29 cellular contexts compared by ENCODE assay signal in the genomic region with DNA sequence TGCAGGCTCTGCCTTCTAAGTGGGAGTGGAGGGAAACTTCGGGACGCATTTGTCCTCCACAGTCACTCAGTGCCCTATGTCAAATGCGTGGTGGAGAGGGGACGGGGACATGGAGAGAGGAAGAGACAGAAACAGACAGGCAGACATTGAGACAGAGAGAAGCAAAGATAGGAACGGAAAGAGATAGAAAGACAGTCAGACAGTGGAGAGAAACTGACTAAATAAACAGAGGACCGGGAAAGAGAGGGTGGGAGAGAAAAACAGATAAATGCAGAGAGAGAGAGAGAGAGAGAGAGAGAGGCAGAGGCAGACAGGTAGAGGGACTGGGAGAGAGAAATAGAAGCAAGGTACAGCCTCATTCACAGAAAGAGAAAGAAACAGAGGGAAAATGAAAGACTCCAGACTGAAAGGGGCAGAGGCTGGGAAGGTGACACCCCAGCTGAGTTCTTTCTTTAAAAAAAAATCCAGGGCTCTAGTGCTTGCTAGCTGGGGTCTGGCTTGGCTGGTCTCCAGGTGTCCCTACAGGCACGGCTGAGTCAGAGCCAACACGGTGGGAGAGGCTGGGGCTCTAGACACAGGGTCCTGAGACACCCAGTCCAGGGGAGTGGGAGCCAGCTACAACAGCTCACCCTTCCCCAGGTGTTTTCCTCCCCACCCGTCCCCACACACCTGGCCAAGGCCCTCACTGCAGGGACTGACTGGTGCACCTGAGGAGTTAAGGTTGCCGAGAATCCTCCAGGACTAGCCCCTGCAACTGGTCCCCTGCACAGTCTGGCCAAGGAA.
DNase-seq lines count a peak whose midpoint lies in the region; FAIRE-seq and TF ChIP-seq lines count a peak whose summit lies in the region.
"Had no signal": no experiment of that assay in that cellular context is flagged by ENCODE, and none has a peak within 500 bp of the region (broad histone marks: within the 10 kb centered on the region; RNA-seq: fewer than 3 reads in every experiment).

No MANE protein-coding gene starts in this region.

- H2BK5ac ChIP-seq in trophoblast cell (ENCODE audit: low read depth, low read length, poor library complexity) = no peak overlapping the region

- no peak for TF ChIP-seq CTCF in suprapubic skin (IDR thresholded peaks at IDR 0.05)
- TF ChIP-seq CTCF in dorsolateral prefrontal cortex (IDR thresholded peaks at IDR 0.05 in 54 of 56, conservative IDR thresholded peaks at IDR 0.05 in 2 of 56; ENCODE audit: low read depth in 1 of 56, partially characterized antibody in 56 of 56) = no peak

- intact Hi-C loops in dorsolateral prefrontal cortex (cut with DNase I) = loop anchor here in 1 of 2 donors (5.0 kb wide), 1 partner anchor 36 kb away; no protein-coding TSS in a partner anchor

- no peak overlapping the region for H2BK120ac ChIP-seq in trophoblast cell (ENCODE audit: insufficient read depth, low read length, poor library complexity)

- FAIRE-seq in GM12892 (lab: Jason Lieb, UNC) = peak; percentile 27
- FAIRE-seq: RCC 7860, small intestine had no signal

- no peaks in the 10 kb centered on the region for H3K27me3 ChIP-seq in trophoblast cell (ENCODE audit: insufficient read depth, low read length)
- no peaks in the 10 kb centered on the region for H3K27me3 ChIP-seq in suprapubic skin
- peaks cover 0 to 3% (median 0%) of the 10 kb centered on the region in 45 donors for H3K27me3 ChIP-seq in dorsolateral prefrontal cortex
- H3K27me3 ChIP-seq: breast epithelium, gastroesophageal sphincter, hepatocyte, right atrium auricular region, stomach had no signal

- TF ChIP-seq POLR2A in GM12892 (IDR thresholded peaks at IDR 0.05; ENCODE audit: low read depth, low read length) (no peak), erythroblast (IDR thresholded peaks at IDR 0.05; ENCODE audit: low read length) (no peak), suprapubic skin (IDR thresholded peaks at IDR 0.05) (no peak)

- peak overlapping the region; percentile 13 for H3K4me3 ChIP-seq in trophoblast cell (ENCODE audit: low read depth, low read length)
- H3K4me3 ChIP-seq in suprapubic skin = no peak overlapping the region
- H3K4me3 ChIP-seq in dorsolateral prefrontal cortex = no peak overlapping the region
- H3K4me3 ChIP-seq: breast epithelium, gastroesophageal sphincter, hepatocyte, right atrium auricular region, stomach, tibial artery had no signal

- H4K12ac ChIP-seq in trophoblast cell (ENCODE audit: low read depth, low read length) = no peak overlapping the region

- WGBS in trophoblast cell (ENCODE audit: extremely low coverage, insufficient coverage, insufficient read length) = no CpG with 5 or more reads among the region's 10 CpGs
- 80% methylated on average over 9 of the region's 10 CpGs for whole genome bisulfite sequencing in suprapubic skin

- H3K9me3 ChIP-seq in trophoblast cell (ENCODE audit: insufficient read depth, low read depth, low read length) (no peaks in the 10 kb centered on the region), suprapubic skin (no peaks in the 10 kb centered on the region)
- H3K9me3 ChIP-seq: breast epithelium, gastroesophageal sphincter, right atrium auricular region, stomach, tibial artery had no signal

- H3K4me1 ChIP-seq in trophoblast cell (ENCODE audit: control insufficient read depth in 1 of 2, insufficient read depth in 2 of 2, low read length in 2 of 2) (no peaks in the 10 kb centered on the region), suprapubic skin (peaks cover 36% of the 10 kb centered on the region)

- no peak overlapping the region for H4K8ac ChIP-seq in trophoblast cell (ENCODE audit: low read depth, low read length)

- H3K4ac ChIP-seq in trophoblast cell (ENCODE audit: low read depth, low read length) = no peak overlapping the region

- H3K79me1 ChIP-seq in trophoblast cell (ENCODE audit: low read length) = no peaks in the 10 kb centered on the region

- DNase-seq in GM12892 (ENCODE audit: insufficient read length) (no peak), NCI-H1092 (lab: John Stamatoyannopoulos, UW) (peak; percentile 1), erythroblast (lab: John Stamatoyannopoulos, UW) (peak; percentile 22 to 40), trophoblast cell (no peak), suprapubic skin (ENCODE audit: low spot score in 2 of 2) (no peak), dorsolateral prefrontal cortex (no peak), T-helper 1 cell (no peak)
- DNase-seq: activated CD4-positive, alpha-beta T cell treated with anti-CD3 and anti-CD28 coated beads for 48 hours; activated CD8-positive, alpha-beta memory T cell treated with anti-CD3 and anti-CD28 coated beads for 24 hours; activated naive CD4-positive, alpha-beta T cell treated with anti-CD3 and anti-CD28 coated beads, Interleukin-2, amount 50 U/mL, for 16 hours; activated T-cell treated with anti-CD3 and anti-CD28 coated beads for 4 hours; anterior cingulate cortex; C1 segment of cervical spinal cord; left colon; NCI-H1417 treated with DMSO at 0.1 percent for 48 hours; NCI-H2081 treated with DMSO at 0.1 percent for 48 hours; NCI-H345; NCI-H748 treated with DMSO at 0.1 percent for 48 hours; SHP77 treated with DMSO at 0.1 percent for 48 hours; small intestine; stimulated activated CD4-positive, alpha-beta T cell treated with anti-CD3 and anti-CD28 coated beads, Interleukin-1b, Interleukin-23, amount 100 ng/mL, for 48 hours; stomach; tibial artery had no signal

- H3K36me3 ChIP-seq in trophoblast cell (ENCODE audit: control insufficient read depth in 1 of 2, insufficient read depth in 2 of 2, low read length in 2 of 2) (no peaks in the 10 kb centered on the region), suprapubic skin (no peaks in the 10 kb centered on the region)
- H3K36me3 ChIP-seq: breast epithelium, gastroesophageal sphincter, right atrium auricular region, stomach, tibial artery had no signal

- no peak overlapping the region for H2AK5ac ChIP-seq in trophoblast cell (ENCODE audit: low read length)

- no peaks in the 10 kb centered on the region for H3K79me2 ChIP-seq in trophoblast cell (ENCODE audit: control insufficient read depth, insufficient read depth, low read length, poor library complexity)
- H3K79me2 ChIP-seq: hepatocyte had no signal

- H3K27ac ChIP-seq in trophoblast cell (ENCODE audit: low read depth, low read length) = no peak overlapping the region
- H3K27ac ChIP-seq in suprapubic skin = no peak overlapping the region
- peak overlapping the region in 15 of 59 donors; percentile 7 to 86 (median 38) for H3K27ac ChIP-seq in dorsolateral prefrontal cortex
- H3K27ac ChIP-seq: breast epithelium, gastroesophageal sphincter, hepatocyte, KMS-11, right atrium auricular region, stomach, tibial artery had no signal

- no peak overlapping the region for H3K18ac ChIP-seq in trophoblast cell (ENCODE audit: low read length)

- H4K91ac ChIP-seq in trophoblast cell (ENCODE audit: low read depth, low read length) = no peak overlapping the region

- H2BK12ac ChIP-seq in trophoblast cell (ENCODE audit: low read length) = no peak overlapping the region

- H2AFZ ChIP-seq in trophoblast cell (ENCODE audit: insufficient read depth, low read length, poor library complexity) = no peak overlapping the region
- H2AFZ ChIP-seq: hepatocyte had no signal

- no peak overlapping the region for H3K23ac ChIP-seq in trophoblast cell (ENCODE audit: low read length)

- H3K9ac ChIP-seq in trophoblast cell (ENCODE audit: low read length) = no peak overlapping the region
- H3K9ac ChIP-seq: KMS-11 had no signal

- H3K14ac ChIP-seq in trophoblast cell (ENCODE audit: low read length) = no peak overlapping the region

- H3K4me2 ChIP-seq in trophoblast cell (ENCODE audit: low read length) = no peak overlapping the region
- H3K4me2 ChIP-seq: hepatocyte, KMS-11 had no signal

- no peak for TF ChIP-seq EP300 in suprapubic skin (IDR thresholded peaks at IDR 0.05)

Comparison
In these comparisons a context has a peak if more than half of its experiments do, and no peak if none do; other contexts are left out.
1. DNase-seq: peak in NCI-H1092 (single experiment) and erythroblast (2 of 2); none in GM12892 (single experiment), trophoblast cell (0 of 2), suprapubic skin (0 of 2), dorsolateral prefrontal cortex (0 of 10) and T-helper 1 cell (0 of 5).